19 cellular contexts compared by ENCODE assay signal in genomic region chr20:20637998-20638397, GRCh38.
"Had no signal": no experiment of that assay in that cellular context is flagged by ENCODE, and none has a peak within 500 bp of the region (broad histone marks: within the 10 kb centered on the region; RNA-seq: fewer than 3 reads in every experiment).

No MANE protein-coding gene starts in this region.

- H3K4me3 ChIP-seq: ascending aorta, neural progenitor cell, ovary, spleen, upper lobe of left lung had no signal

- H3K4me3 Mint-ChIP-seq: activated CD4-positive, alpha-beta memory T cell treated with anti-CD3 and anti-CD28 coated beads for 36 hours; activated CD8-positive, alpha-beta memory T cell treated with anti-CD3 and anti-CD28 coated beads, Interleukin-2, amount 10 ng/mL, durations not matched to agents 7 days and 5 days; activated naive CD4-positive, alpha-beta T cell treated with anti-CD3 and anti-CD28 coated beads, Interleukin-2, amount 10 ng/mL, durations not matched to agents 7 days and 5 days; dendritic cell treated with granulocyte-macrophage colony-stimulating factor and Interleukin-4, amounts not matched to agents 40 ng/mL and 50 ng/mL, for 4 days; effector memory CD8-positive, alpha-beta T cell; neural progenitor cell; stimulated activated naive CD8-positive, alpha-beta T cell treated with anti-CD3 and anti-CD28 coated beads, Interleukin-15, amount 100 ng/mL, for 72 hours; T-helper 2 cell treated with Interferon-gamma antibody and Interleukin-4, amounts not matched to agents 5 μg/mL and 100 μg/mL, for 36 hours had no signal

- H3K27ac Mint-ChIP-seq: activated CD4-positive, alpha-beta memory T cell treated with anti-CD3 and anti-CD28 coated beads for 36 hours; activated CD8-positive, alpha-beta memory T cell treated with anti-CD3 and anti-CD28 coated beads, Interleukin-2, amount 10 ng/mL, durations not matched to agents 7 days and 5 days; activated naive CD4-positive, alpha-beta T cell treated with anti-CD3 and anti-CD28 coated beads, Interleukin-2, amount 10 ng/mL, durations not matched to agents 7 days and 5 days; activated T-helper 2 cell treated with anti-CD3 and anti-CD28 coated beads, Interferon-gamma antibody, Interleukin-2, Interleukin-4, amounts not matched to agents 10 μg/mL and 5 μg/mL and 100 μg/mL, durations not matched to agents 14 hours and 24 hours and 36 hours; dendritic cell treated with granulocyte-macrophage colony-stimulating factor and Interleukin-4, amounts not matched to agents 40 ng/mL and 50 ng/mL, for 4 days; effector memory CD8-positive, alpha-beta T cell; neural progenitor cell; stimulated activated naive CD8-positive, alpha-beta T cell treated with anti-CD3 and anti-CD28 coated beads, Interleukin-15, amount 100 ng/mL, for 72 hours; T-helper 2 cell treated with Interferon-gamma antibody and Interleukin-4, amounts not matched to agents 5 μg/mL and 100 μg/mL, for 36 hours had no signal

- H3K9me3 Mint-ChIP-seq: activated CD4-positive, alpha-beta memory T cell treated with anti-CD3 and anti-CD28 coated beads for 36 hours; activated naive CD4-positive, alpha-beta T cell treated with anti-CD3 and anti-CD28 coated beads, Interleukin-2, amount 10 ng/mL, durations not matched to agents 7 days and 5 days; activated T-helper 2 cell treated with anti-CD3 and anti-CD28 coated beads, Interferon-gamma antibody, Interleukin-2, Interleukin-4, amounts not matched to agents 10 μg/mL and 5 μg/mL and 100 μg/mL, durations not matched to agents 14 hours and 24 hours and 36 hours; dendritic cell treated with granulocyte-macrophage colony-stimulating factor and Interleukin-4, amounts not matched to agents 40 ng/mL and 50 ng/mL, for 4 days; effector memory CD8-positive, alpha-beta T cell; neural progenitor cell; stimulated activated naive CD8-positive, alpha-beta T cell treated with anti-CD3 and anti-CD28 coated beads, Interleukin-15, amount 100 ng/mL, for 72 hours; T-helper 2 cell treated with Interferon-gamma antibody and Interleukin-4, amounts not matched to agents 5 μg/mL and 100 μg/mL, for 36 hours had no signal

- H3K4me1 ChIP-seq: ascending aorta, neural progenitor cell had no signal

- H3K9me3 ChIP-seq: ascending aorta, ovary, spleen, upper lobe of left lung had no signal

- H3K9ac ChIP-seq: neural progenitor cell had no signal

- DNase-seq: activated CD4-positive, alpha-beta memory T cell treated with anti-CD3 and anti-CD28 coated beads for 36 hours; activated CD4-positive, alpha-beta T cell treated with anti-CD3 and anti-CD28 coated beads for 1 hour; activated CD8-positive, alpha-beta memory T cell treated with anti-CD3 and anti-CD28 coated beads, Interleukin-2, amount 10 ng/mL, durations not matched to agents 7 days and 5 days; activated naive CD4-positive, alpha-beta T cell treated with anti-CD3 and anti-CD28 coated beads, Interleukin-2, amount 10 ng/mL, durations not matched to agents 7 days and 5 days; activated T-cell treated with anti-CD3 and anti-CD28 coated beads, Interleukin-2, amount 50 U/mL, for 1 hour; effector memory CD8-positive, alpha-beta T cell; hippocampal formation; left ventricle myocardium superior; ovary; spleen; stimulated activated naive CD8-positive, alpha-beta T cell treated with anti-CD3 and anti-CD28 coated beads, Interleukin-15, amount 100 ng/mL, for 72 hours; upper lobe of left lung had no signal

- H3K27ac ChIP-seq: ascending aorta, epithelial cell of prostate, neural progenitor cell, ovary, spleen, upper lobe of left lung, VCaP had no signal

- H3K36me3 ChIP-seq: neural progenitor cell, ovary had no signal

- H3K27me3 Mint-ChIP-seq: activated CD4-positive, alpha-beta memory T cell treated with anti-CD3 and anti-CD28 coated beads for 36 hours; activated CD8-positive, alpha-beta memory T cell treated with anti-CD3 and anti-CD28 coated beads, Interleukin-2, amount 10 ng/mL, durations not matched to agents 7 days and 5 days; activated naive CD4-positive, alpha-beta T cell treated with anti-CD3 and anti-CD28 coated beads, Interleukin-2, amount 10 ng/mL, durations not matched to agents 7 days and 5 days; dendritic cell treated with granulocyte-macrophage colony-stimulating factor and Interleukin-4, amounts not matched to agents 40 ng/mL and 50 ng/mL, for 4 days; effector memory CD8-positive, alpha-beta T cell; stimulated activated naive CD8-positive, alpha-beta T cell treated with anti-CD3 and anti-CD28 coated beads, Interleukin-15, amount 100 ng/mL, for 72 hours had no signal

- H3K27me3 ChIP-seq: ascending aorta, neural progenitor cell, ovary, spleen, upper lobe of left lung had no signal

- H3K4me1 Mint-ChIP-seq: neural progenitor cell; stimulated activated naive CD8-positive, alpha-beta T cell treated with anti-CD3 and anti-CD28 coated beads, Interleukin-15, amount 100 ng/mL, for 72 hours had no signal
